In genomic region chr4:89305712-89306437, GRCh38 we compare ENCODE assay signal across 9 cellular contexts. TPM values are rescaled to one million over a fixed set of nuclear protein-coding genes. Genes with fewer than 3 reads are reported as not detected.
DNase-seq lines count a peak whose midpoint lies in the region; ATAC-seq, FAIRE-seq and TF ChIP-seq lines count a peak whose summit lies in the region.
"Had no signal": no experiment of that assay in that cellular context is flagged by ENCODE, and none has a peak within 500 bp of the region (broad histone marks: within the 10 kb centered on the region; RNA-seq: fewer than 3 reads in every experiment).

No MANE protein-coding gene starts in this region.

- no peak for FAIRE-seq in GM12892 (lab: Jason Lieb, UNC)

- peak overlapping the region; percentile 99 for H3K4me3 ChIP-seq in CD4-positive, CD25-positive, alpha-beta regulatory T cell (ENCODE audit: low read depth, low read length)
- peak overlapping the region; percentile 91 to 94 for H3K4me3 ChIP-seq in mucosa of rectum (ENCODE audit: low read length in 2 of 2)

- H3K9me3 Mint-ChIP-seq in CD4-positive, CD25-positive, alpha-beta regulatory T cell: no peaks in the 10 kb centered on the region
- H3K9me3 Mint-ChIP-seq in central memory CD8-positive, alpha-beta T cell: no peaks in the 10 kb centered on the region

- no peak for TF ChIP-seq POLR2A in GM12892 (IDR thresholded peaks at IDR 0.05; ENCODE audit: low read depth, low read length)

- no peaks in the 10 kb centered on the region for H3K36me3 ChIP-seq in CD4-positive, CD25-positive, alpha-beta regulatory T cell (ENCODE audit: control insufficient read depth, insufficient read depth, low read length)
- no peaks in the 10 kb centered on the region for H3K36me3 ChIP-seq in mucosa of rectum (ENCODE audit: control insufficient read depth in 2 of 2, insufficient read depth in 2 of 2, low read length in 2 of 2)

- H3K27ac Mint-ChIP-seq in CD4-positive, CD25-positive, alpha-beta regulatory T cell: peak overlapping the region; percentile 91 to 95 (median 93)
- H3K27ac Mint-ChIP-seq in central memory CD8-positive, alpha-beta T cell (ENCODE audit: low read depth): peak overlapping the region; percentile 100

- peaks cover 25 to 80% (median 64%) of the 10 kb centered on the region in 4 donors for H3K4me1 Mint-ChIP-seq in CD4-positive, CD25-positive, alpha-beta regulatory T cell
- peaks cover 61% of the 10 kb centered on the region for H3K4me1 Mint-ChIP-seq in central memory CD8-positive, alpha-beta T cell

- H3K36me3 Mint-ChIP-seq in CD4-positive, CD25-positive, alpha-beta regulatory T cell: peaks cover 3% of the 10 kb centered on the region
- H3K36me3 Mint-ChIP-seq in central memory CD8-positive, alpha-beta T cell (ENCODE audit: insufficient read depth): peaks cover 12% of the 10 kb centered on the region

- peak overlapping the region; percentile 95 to 100 (median 97) for H3K4me3 Mint-ChIP-seq in CD4-positive, CD25-positive, alpha-beta regulatory T cell
- H3K4me3 Mint-ChIP-seq in central memory CD8-positive, alpha-beta T cell: peak overlapping the region; percentile 89

- no peak for ATAC-seq in CD4-positive, CD25-positive, alpha-beta regulatory T cell (ENCODE audit: low read depth in 2 of 2)
- no peak for ATAC-seq in central memory CD8-positive, alpha-beta T cell (replicated peaks; ENCODE audit: extremely low read depth, poor library complexity, severe bottlenecking)
- ATAC-seq in HG03520 (IDR thresholded peaks at IDR 0.05; ENCODE audit: unreplicated experiment): no peak

- H3K9me3 ChIP-seq in CD4-positive, CD25-positive, alpha-beta regulatory T cell (ENCODE audit: control insufficient read depth in 2 of 2, low read length in 2 of 2): no peaks in the 10 kb centered on the region
- no peaks in the 10 kb centered on the region for H3K9me3 ChIP-seq in mucosa of rectum (ENCODE audit: control insufficient read depth in 2 of 2, low read length in 2 of 2)

- H3K27me3 ChIP-seq in CD4-positive, CD25-positive, alpha-beta regulatory T cell (ENCODE audit: control insufficient read depth, insufficient read depth, low read length): no peaks in the 10 kb centered on the region
- no peaks in the 10 kb centered on the region for H3K27me3 ChIP-seq in mucosa of rectum (ENCODE audit: control insufficient read depth in 2 of 2, insufficient read depth in 2 of 2, low read length in 2 of 2)

- H3K9ac ChIP-seq in mucosa of rectum (ENCODE audit: low read depth in 1 of 2, low read length in 2 of 2): peak overlapping the region; percentile 83 to 91

- H3K27ac ChIP-seq in CD4-positive, CD25-positive, alpha-beta regulatory T cell (ENCODE audit: insufficient read depth, low read length, poor library complexity, severe bottlenecking): peak overlapping the region; percentile 94
- H3K27ac ChIP-seq in mucosa of rectum (ENCODE audit: low read depth in 2 of 2, low read length in 2 of 2): peak overlapping the region; percentile 80 to 86

- no peaks in the 10 kb centered on the region for H3K27me3 Mint-ChIP-seq in CD4-positive, CD25-positive, alpha-beta regulatory T cell
- H3K27me3 Mint-ChIP-seq in central memory CD8-positive, alpha-beta T cell: no peaks in the 10 kb centered on the region

- peak in 1 of 3 donors; percentile 62 for DNase-seq in CD4-positive, CD25-positive, alpha-beta regulatory T cell
- peak; percentile 7 for DNase-seq in NCI-H524 treated with DMSO at 0.1 percent for 48 hours (lab: John Stamatoyannopoulos, UW)
- no peak for DNase-seq in central memory CD8-positive, alpha-beta T cell (ENCODE audit: low spot score in 2 of 2)
- no peak for DNase-seq in GM12892 (ENCODE audit: insufficient read length)
- no peak for DNase-seq in NCI-H2107 treated with DMSO at 0.1 percent for 48 hours (lab: John Stamatoyannopoulos, UW; ENCODE audit: unreplicated experiment)
- no peak for DNase-seq in NK-92 treated with Interleukin-12 subunit alpha and Interleukin-12 subunit beta, amount 100 ng/mL, for 24 hours (lab: John Stamatoyannopoulos, UW)
- DNase-seq: stimulated activated CD4-positive, alpha-beta T cell treated with anti-CD3 and anti-CD28 coated beads, Interleukin-2, amount 100 ng/mL, for 24 hours had no signal

- H3K4me1 ChIP-seq in CD4-positive, CD25-positive, alpha-beta regulatory T cell (ENCODE audit: control insufficient read depth, insufficient read depth, low read length, poor library complexity, severe bottlenecking): peaks cover 83% of the 10 kb centered on the region
- H3K4me1 ChIP-seq in mucosa of rectum (ENCODE audit: control insufficient read depth in 2 of 2, insufficient read depth in 2 of 2, low read length in 2 of 2): peaks cover 12 to 33% of the 10 kb centered on the region in 2 donors

RNA-seq across cellular contexts. Expression of gene GPRIN3, which starts 1.7 kb away (rescaled TPM):
- 78.9 TPM for total RNA-seq in CD4-positive, CD25-positive, alpha-beta regulatory T cell
- polyA plus RNA-seq in CD4-positive, CD25-positive, alpha-beta regulatory T cell: 10 to 100 TPM; 11.7 to 13.4 (median 12.6) TPM
- not detected for polyA plus RNA-seq in GM12892 (2012; ENCODE audit: missing spikeins)
